1 cellular context compared by ENCODE assay signal in the genomic region with DNA sequence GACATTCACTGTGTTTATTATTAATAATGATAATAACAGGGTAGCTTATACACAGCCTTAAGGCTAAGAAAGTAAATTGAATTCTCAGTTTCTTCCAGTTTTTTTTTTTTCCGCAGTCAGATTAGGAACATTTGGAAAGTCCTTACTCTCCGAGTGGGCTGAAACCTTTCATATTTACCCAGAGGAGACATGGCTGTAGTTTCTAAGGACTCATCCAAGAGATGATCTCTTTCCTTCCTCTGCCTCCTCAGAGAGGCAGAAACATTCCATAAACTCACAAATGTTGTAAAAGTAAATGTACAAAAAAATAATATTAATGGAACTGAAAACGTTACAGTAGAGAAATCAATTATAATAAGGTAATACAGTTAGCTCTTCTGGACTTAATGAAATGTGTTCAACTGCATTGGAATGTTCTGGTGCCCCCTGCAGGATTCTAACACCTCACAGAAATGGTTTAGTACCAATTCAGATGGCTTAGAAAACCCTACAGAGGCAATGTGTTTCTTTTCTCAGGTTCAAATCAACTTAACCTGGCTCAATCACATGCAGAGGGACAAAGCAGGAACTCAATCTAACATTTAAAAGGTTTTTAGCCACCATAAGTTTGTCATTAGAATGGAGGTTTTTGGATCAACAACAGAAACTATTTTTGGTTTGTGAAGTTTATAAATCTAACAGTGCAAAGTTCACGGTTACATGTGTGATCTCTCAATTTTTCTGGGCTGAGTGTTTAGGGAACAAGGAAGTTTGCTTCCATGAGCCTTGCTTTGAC.
TF ChIP-seq lines count a peak whose summit lies in the region.

No MANE protein-coding gene starts in this region.

TF ChIP-seq in K562, 482 proteins besides CTCF, POLR2A, EP300 and RAD21 (continued from another document):
- TF ChIP-seq, protein P1, sequence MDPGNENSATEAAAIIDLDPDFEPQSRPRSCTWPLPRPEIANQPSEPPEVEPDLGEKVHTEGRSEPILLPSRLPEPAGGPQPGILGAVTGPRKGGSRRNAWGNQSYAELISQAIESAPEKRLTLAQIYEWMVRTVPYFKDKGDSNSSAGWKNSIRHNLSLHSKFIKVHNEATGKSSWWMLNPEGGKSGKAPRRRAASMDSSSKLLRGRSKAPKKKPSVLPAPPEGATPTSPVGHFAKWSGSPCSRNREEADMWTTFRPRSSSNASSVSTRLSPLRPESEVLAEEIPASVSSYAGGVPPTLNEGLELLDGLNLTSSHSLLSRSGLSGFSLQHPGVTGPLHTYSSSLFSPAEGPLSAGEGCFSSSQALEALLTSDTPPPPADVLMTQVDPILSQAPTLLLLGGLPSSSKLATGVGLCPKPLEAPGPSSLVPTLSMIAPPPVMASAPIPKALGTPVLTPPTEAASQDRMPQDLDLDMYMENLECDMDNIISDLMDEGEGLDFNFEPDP (CRISPR knock-in tag; IDR thresholded peaks at IDR 0.05): no peak
- TF ChIP-seq, protein P2, sequence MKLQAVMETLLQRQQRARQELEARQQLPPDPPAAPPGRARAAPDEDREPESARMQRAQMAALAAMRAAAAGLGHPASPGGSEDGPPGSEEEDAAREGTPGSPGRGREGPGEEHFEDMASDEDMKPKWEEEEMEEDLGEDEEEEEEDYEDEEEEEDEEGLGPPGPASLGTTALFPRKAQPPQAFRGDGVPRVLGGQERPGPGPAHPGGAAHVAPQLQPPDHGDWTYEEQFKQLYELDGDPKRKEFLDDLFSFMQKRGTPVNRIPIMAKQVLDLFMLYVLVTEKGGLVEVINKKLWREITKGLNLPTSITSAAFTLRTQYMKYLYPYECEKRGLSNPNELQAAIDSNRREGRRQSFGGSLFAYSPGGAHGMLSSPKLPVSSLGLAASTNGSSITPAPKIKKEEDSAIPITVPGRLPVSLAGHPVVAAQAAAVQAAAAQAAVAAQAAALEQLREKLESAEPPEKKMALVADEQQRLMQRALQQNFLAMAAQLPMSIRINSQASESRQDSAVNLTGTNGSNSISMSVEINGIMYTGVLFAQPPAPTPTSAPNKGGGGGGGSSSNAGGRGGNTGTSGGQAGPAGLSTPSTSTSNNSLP (IDR thresholded peaks at IDR 0.05; ENCODE audit: borderline replicate concordance, low read depth, low read length): 0 out of 2 replicates have a peak, but pooled peaks have one; percentile 45
- TF ChIP-seq, protein P3, sequence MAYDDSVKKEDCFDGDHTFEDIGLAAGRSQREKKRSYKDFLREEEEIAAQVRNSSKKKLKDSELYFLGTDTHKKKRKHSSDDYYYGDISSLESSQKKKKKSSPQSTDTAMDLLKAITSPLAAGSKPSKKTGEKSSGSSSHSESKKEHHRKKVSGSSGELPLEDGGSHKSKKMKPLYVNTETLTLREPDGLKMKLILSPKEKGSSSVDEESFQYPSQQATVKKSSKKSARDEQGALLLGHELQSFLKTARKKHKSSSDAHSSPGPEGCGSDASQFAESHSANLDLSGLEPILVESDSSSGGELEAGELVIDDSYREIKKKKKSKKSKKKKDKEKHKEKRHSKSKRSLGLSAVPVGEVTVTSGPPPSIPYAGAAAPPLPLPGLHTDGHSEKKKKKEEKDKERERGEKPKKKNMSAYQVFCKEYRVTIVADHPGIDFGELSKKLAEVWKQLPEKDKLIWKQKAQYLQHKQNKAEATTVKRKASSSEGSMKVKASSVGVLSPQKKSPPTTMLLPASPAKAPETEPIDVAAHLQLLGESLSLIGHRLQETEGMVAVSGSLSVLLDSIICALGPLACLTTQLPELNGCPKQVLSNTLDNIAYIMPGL (CRISPR knock-in tag; IDR thresholded peaks at IDR 0.05): no peak
- TF ChIP-seq, protein P4, sequence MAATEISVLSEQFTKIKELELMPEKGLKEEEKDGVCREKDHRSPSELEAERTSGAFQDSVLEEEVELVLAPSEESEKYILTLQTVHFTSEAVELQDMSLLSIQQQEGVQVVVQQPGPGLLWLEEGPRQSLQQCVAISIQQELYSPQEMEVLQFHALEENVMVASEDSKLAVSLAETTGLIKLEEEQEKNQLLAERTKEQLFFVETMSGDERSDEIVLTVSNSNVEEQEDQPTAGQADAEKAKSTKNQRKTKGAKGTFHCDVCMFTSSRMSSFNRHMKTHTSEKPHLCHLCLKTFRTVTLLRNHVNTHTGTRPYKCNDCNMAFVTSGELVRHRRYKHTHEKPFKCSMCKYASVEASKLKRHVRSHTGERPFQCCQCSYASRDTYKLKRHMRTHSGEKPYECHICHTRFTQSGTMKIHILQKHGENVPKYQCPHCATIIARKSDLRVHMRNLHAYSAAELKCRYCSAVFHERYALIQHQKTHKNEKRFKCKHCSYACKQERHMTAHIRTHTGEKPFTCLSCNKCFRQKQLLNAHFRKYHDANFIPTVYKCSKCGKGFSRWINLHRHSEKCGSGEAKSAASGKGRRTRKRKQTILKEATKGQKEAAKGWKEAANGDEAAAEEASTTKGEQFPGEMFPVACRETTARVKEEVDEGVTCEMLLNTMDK (IDR thresholded peaks at IDR 0.05; ENCODE audit: borderline replicate concordance, insufficient read depth, low read depth, low read length, poor library complexity, severe bottlenecking): peak; percentile 72
- TF ChIP-seq SIRT6 (IDR thresholded peaks at IDR 0.05; ENCODE audit: low read depth, low read length) (no peak), ZNF699 (CRISPR knock-in tag; IDR thresholded peaks at IDR 0.05; ENCODE audit: insufficient replicate concordance) (no peak), ZNF12 (CRISPR knock-in tag; IDR thresholded peaks at IDR 0.05) (no peak), GATA2 (CRISPR knock-in tag; IDR thresholded peaks at IDR 0.05) (no peak), GTF2F1 (IDR thresholded peaks at IDR 0.05; ENCODE audit: low read depth, low read length) (no peak), POLR2AphosphoS2 (IDR thresholded peaks at IDR 0.05; ENCODE audit: low read length) (no peak), ZEB2 (IDR thresholded peaks at IDR 0.05) (no peak), COPS2 (conservative IDR thresholded peaks at IDR 0.05) (no peak), KLF16 (IDR thresholded peaks at IDR 0.05) (0 out of 2 replicates have a peak, but pooled peaks have one; percentile 22), ZC3H4 (CRISPR knock-in tag; IDR thresholded peaks at IDR 0.05; ENCODE audit: borderline replicate concordance) (no peak)
- TF ChIP-seq, protein P5, sequence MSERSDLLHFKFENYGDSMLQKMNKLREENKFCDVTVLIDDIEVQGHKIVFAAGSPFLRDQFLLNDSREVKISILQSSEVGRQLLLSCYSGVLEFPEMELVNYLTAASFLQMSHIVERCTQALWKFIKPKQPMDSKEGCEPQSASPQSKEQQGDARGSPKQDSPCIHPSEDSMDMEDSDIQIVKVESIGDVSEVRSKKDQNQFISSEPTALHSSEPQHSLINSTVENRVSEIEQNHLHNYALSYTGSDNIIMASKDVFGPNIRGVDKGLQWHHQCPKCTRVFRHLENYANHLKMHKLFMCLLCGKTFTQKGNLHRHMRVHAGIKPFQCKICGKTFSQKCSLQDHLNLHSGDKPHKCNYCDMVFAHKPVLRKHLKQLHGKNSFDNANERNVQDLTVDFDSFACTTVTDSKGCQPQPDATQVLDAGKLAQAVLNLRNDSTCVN (CRISPR knock-in tag; IDR thresholded peaks at IDR 0.05): no peak
- TF ChIP-seq, protein P6, sequence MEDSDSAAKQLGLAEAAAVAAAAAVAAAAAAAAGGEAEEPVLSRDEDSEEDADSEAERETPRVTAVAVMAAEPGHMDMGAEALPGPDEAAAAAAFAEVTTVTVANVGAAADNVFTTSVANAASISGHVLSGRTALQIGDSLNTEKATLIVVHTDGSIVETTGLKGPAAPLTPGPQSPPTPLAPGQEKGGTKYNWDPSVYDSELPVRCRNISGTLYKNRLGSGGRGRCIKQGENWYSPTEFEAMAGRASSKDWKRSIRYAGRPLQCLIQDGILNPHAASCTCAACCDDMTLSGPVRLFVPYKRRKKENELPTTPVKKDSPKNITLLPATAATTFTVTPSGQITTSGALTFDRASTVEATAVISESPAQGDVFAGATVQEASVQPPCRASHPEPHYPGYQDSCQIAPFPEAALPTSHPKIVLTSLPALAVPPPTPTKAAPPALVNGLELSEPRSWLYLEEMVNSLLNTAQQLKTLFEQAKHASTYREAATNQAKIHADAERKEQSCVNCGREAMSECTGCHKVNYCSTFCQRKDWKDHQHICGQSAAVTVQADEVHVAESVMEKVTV (CRISPR knock-in tag; IDR thresholded peaks at IDR 0.05): peak; percentile 88
- TF ChIP-seq, protein P7, sequence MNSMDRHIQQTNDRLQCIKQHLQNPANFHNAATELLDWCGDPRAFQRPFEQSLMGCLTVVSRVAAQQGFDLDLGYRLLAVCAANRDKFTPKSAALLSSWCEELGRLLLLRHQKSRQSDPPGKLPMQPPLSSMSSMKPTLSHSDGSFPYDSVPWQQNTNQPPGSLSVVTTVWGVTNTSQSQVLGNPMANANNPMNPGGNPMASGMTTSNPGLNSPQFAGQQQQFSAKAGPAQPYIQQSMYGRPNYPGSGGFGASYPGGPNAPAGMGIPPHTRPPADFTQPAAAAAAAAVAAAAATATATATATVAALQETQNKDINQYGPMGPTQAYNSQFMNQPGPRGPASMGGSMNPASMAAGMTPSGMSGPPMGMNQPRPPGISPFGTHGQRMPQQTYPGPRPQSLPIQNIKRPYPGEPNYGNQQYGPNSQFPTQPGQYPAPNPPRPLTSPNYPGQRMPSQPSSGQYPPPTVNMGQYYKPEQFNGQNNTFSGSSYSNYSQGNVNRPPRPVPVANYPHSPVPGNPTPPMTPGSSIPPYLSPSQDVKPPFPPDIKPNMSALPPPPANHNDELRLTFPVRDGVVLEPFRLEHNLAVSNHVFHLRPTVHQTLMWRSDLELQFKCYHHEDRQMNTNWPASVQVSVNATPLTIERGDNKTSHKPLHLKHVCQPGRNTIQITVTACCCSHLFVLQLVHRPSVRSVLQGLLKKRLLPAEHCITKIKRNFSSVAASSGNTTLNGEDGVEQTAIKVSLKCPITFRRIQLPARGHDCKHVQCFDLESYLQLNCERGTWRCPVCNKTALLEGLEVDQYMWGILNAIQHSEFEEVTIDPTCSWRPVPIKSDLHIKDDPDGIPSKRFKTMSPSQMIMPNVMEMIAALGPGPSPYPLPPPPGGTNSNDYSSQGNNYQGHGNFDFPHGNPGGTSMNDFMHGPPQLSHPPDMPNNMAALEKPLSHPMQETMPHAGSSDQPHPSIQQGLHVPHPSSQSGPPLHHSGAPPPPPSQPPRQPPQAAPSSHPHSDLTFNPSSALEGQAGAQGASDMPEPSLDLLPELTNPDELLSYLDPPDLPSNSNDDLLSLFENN (IDR thresholded peaks at IDR 0.05; ENCODE audit: low read depth in 2 of 2, low read length in 2 of 2): 0 out of 4 replicates have a peak, but pooled peaks of 1 of the 2 experiments have one; percentile 24
- TF ChIP-seq, protein P8, sequence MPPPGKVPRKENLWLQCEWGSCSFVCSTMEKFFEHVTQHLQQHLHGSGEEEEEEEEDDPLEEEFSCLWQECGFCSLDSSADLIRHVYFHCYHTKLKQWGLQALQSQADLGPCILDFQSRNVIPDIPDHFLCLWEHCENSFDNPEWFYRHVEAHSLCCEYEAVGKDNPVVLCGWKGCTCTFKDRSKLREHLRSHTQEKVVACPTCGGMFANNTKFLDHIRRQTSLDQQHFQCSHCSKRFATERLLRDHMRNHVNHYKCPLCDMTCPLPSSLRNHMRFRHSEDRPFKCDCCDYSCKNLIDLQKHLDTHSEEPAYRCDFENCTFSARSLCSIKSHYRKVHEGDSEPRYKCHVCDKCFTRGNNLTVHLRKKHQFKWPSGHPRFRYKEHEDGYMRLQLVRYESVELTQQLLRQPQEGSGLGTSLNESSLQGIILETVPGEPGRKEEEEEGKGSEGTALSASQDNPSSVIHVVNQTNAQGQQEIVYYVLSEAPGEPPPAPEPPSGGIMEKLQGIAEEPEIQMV (tag; conservative IDR thresholded peaks at IDR 0.05; ENCODE audit: low read depth): no peak
- TF ChIP-seq, protein P9, sequence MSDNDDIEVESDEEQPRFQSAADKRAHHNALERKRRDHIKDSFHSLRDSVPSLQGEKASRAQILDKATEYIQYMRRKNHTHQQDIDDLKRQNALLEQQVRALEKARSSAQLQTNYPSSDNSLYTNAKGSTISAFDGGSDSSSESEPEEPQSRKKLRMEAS (CRISPR knock-in tag; IDR thresholded peaks at IDR 0.05): no peak
